ENCODE assay signal across 19 cellular contexts in the genomic region with DNA sequence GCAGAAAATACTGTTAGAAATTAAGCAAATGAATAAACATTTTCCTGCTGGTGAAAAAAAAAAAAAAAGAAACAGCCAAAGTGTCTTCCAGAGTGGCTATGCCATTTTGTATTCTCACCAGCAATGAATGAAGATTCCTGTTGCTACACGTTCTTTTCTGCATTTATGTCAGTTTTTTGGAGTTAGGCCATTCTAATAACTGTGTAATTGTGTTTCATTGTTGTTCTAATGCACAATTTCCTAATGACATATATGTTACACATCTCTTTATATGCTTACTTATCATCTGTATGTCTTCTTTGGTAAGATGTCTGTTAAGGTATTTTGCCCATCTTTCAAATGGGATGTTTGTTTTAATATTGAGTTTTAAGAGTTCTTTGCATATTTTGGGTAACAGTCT.
"Had no signal": no experiment of that assay in that cellular context is flagged by ENCODE, and none has a peak within 500 bp of the region (broad histone marks: within the 10 kb centered on the region; RNA-seq: fewer than 3 reads in every experiment).

No MANE protein-coding gene starts in this region.

- H3K9me3 ChIP-seq: SK-N-SH had no signal

- DNase-seq: KBM-7, MV-4-11, NCI-H1048, NCI-H1105, NCI-H1417, NCI-H1436 treated with DMSO at 0.1 percent for 48 hours, NCI-H1694, NCI-H187 treated with DMSO at 0.1 percent for 48 hours, NCI-H2029 treated with DMSO at 0.1 percent for 48 hours, NCI-H2171 treated with DMSO at 0.1 percent for 48 hours, NCI-H345, NCI-H446 treated with DMSO at 0.1 percent for 48 hours, NCI-H510A treated with DMSO at 0.1 percent for 48 hours, NCI-H69, NCI-H774, RPMI8226, SHP77, SK-N-SH, SW 1271 had no signal
